In the genomic region with DNA sequence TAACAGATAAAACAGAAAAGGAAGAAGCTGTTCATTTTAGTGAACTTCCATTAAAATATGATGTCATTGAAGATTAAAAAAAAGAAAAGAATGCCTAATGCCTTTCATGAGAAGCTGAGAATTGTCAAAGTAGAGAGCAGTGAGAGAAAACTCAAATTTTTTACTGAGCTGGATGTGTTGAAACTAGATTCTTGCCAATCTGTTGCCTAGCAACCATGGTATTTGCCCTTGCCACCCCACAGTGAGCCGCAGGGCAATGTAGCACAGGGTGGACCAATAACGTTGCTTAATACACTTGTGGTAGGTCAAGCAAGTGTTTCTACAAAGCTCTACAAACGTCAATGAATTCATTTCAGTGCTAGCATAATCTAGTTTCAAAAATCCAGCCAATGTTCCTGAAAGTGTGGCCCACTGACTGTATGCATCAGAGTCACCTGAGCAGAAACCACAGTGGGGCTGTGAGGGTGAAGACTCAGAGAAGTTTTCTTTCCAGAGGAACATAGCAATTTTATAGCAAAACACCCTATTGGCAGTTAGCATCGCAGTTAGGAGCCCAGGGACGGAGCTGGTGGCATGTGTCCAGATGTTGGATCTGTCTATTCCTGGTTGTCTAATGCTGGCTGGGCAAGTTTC, we compare ENCODE assay signal across 9 cellular contexts.
DNase-seq lines count a peak whose midpoint lies in the region; ATAC-seq and TF ChIP-seq lines count a peak whose summit lies in the region.
"Had no signal": no experiment of that assay in that cellular context is flagged by ENCODE, and none has a peak within 500 bp of the region (broad histone marks: within the 10 kb centered on the region; RNA-seq: fewer than 3 reads in every experiment).

No MANE protein-coding gene starts in this region.

- POLR2A ChIA-PET in GM10248 (lab: Yijun Ruan, JAX), result no interaction called here

- H3K4me3 ChIP-seq in H7 (ENCODE audit: insufficient read depth, low read depth, low read length), result no peak overlapping the region

- H3K27me3 Mint-ChIP-seq in progenitor cell of endocrine pancreas, result no peaks in the 10 kb centered on the region

- in situ Hi-C loops in Caki2 (cut with HindIII; ENCODE audit: low pct_unique_long_range_greater_than_20kb, low sequenced_read_pairs), result no loop called here
- in situ Hi-C loops in T47D (cut with HindIII; ENCODE audit: low pct_unique_long_range_greater_than_20kb, low sequenced_read_pairs), result no loop called here

- H3K36me3 Mint-ChIP-seq in progenitor cell of endocrine pancreas (ENCODE audit: insufficient read depth), result no peaks in the 10 kb centered on the region

- H3K9me3 Mint-ChIP-seq in progenitor cell of endocrine pancreas (ENCODE audit: low read depth), result peaks cover 12% of the 10 kb centered on the region

- TF ChIP-seq CTCF in GM10248 (IDR thresholded peaks at IDR 0.05; ENCODE audit: control extremely low read depth, extremely low read depth, low read depth, missing control alignments), result no peak
- TF ChIP-seq CTCF in progenitor cell of endocrine pancreas (IDR thresholded peaks at IDR 0.05; ENCODE audit: unreplicated experiment), result no peak

- peak; percentile 96 for ATAC-seq in left lobe of liver

- H3K4me3 Mint-ChIP-seq in progenitor cell of endocrine pancreas (ENCODE audit: low read depth), result no peak overlapping the region

- H3K36me3 ChIP-seq in H7 (replicated peaks; ENCODE audit: control insufficient read depth, insufficient read depth, low read length), result no peaks in the 10 kb centered on the region

- no peaks in the 10 kb centered on the region for H3K27me3 ChIP-seq in H7 (ENCODE audit: control insufficient read depth, insufficient read depth, low read length)

- CTCF ChIA-PET in GM10248 (lab: Yijun Ruan, JAX), result interaction anchor here (0.8 to 3.7 kb wide), 5 partner anchors 10 to 92 kb away, joined by 3 to 11 read pairs (median 4); no protein-coding TSS in a partner anchor

- DNase-seq in Caki2 (ENCODE audit: low read depth) (peak; percentile 65), H7 (peak; percentile 22), NCI-H2196 treated with DMSO at 0.1 percent for 48 hours (lab: John Stamatoyannopoulos, UW; ENCODE audit: unreplicated experiment) (peak; percentile 61), T47D (ENCODE audit: low read depth in 1 of 2, low spot score in 1 of 2) (peak; percentile 40 to 89), left lobe of liver (ENCODE audit: low spot score) (peak; percentile 80), GM10248 (ENCODE audit: extremely low spot score) (no peak), progenitor cell of endocrine pancreas (ENCODE audit: low spot score, unreplicated experiment) (no peak)

- H3K27ac ChIP-seq in temporal lobe (ENCODE audit: low read depth, low read length), result peak overlapping the region; percentile 13
- H3K27ac ChIP-seq: KMS-11 had no signal

- peaks cover 23% of the 10 kb centered on the region for H3K4me1 Mint-ChIP-seq in progenitor cell of endocrine pancreas (ENCODE audit: low read depth)

- no peak overlapping the region for H3K27ac Mint-ChIP-seq in progenitor cell of endocrine pancreas

Comparison
In these comparisons a context has a peak if more than half of its experiments do, and no peak if none do; other contexts are left out.
1. DNase-seq: peak in Caki2 (single experiment), H7 (single experiment), NCI-H2196 treated with DMSO at 0.1 percent for 48 hours (single experiment), T47D (2 of 2) and left lobe of liver (single experiment); none in GM10248 (single experiment) and progenitor cell of endocrine pancreas (single experiment).